Comparison of ENCODE assay signal across 8 cellular contexts in the genomic region with DNA sequence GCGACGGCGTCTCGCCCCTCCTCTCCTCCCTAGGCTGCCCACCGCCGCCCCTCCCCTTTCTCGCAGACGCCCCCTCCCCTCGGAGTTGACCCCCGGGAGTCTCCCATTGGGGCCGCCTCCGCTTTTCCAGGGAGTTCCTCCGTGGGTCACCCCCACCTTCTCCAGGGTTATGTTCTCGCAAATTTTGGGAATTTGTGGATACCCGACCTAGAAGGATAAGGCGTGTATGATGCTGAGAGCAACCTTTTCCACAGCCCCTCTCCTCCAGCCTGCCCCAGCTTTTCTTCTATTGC. TPM values are rescaled to one million over a fixed set of nuclear protein-coding genes. Genes with fewer than 3 reads are reported as not detected.
DNase-seq lines count a peak whose midpoint lies in the region; ATAC-seq and TF ChIP-seq lines count a peak whose summit lies in the region.

No MANE protein-coding gene starts in this region.

- H2AK5ac ChIP-seq in trophoblast cell (ENCODE audit: low read length), result peak overlapping the region; percentile 64

- H3K18ac ChIP-seq in trophoblast cell (ENCODE audit: low read length), result peak overlapping the region; percentile 93

- H3K4me1 ChIP-seq in ES-I3 (ENCODE audit: insufficient read depth, low read length), result no peaks in the 10 kb centered on the region
- peaks cover 3 to 4% of the 10 kb centered on the region in 2 experiments for H3K4me1 ChIP-seq in trophoblast cell (ENCODE audit: control insufficient read depth in 1 of 2, insufficient read depth in 2 of 2, low read length in 2 of 2)

- peak overlapping the region; percentile 54 for H3K4ac ChIP-seq in trophoblast cell (ENCODE audit: low read depth, low read length)

- no peak overlapping the region for H3K23ac ChIP-seq in trophoblast cell (ENCODE audit: low read length)

- no peaks in the 10 kb centered on the region for H3K27me3 ChIP-seq in trophoblast cell (ENCODE audit: insufficient read depth, low read length)

- no peak for TF ChIP-seq CTCF in fibroblast of villous mesenchyme (IDR thresholded peaks at IDR 0.05; ENCODE audit: insufficient read depth, low read depth, low read length)

- no peaks in the 10 kb centered on the region for H3K27me3 Mint-ChIP-seq in T-helper 17 cell

- H4K91ac ChIP-seq in trophoblast cell (ENCODE audit: low read depth, low read length), result peak overlapping the region; percentile 94

- peaks cover 11% of the 10 kb centered on the region for H3K79me1 ChIP-seq in trophoblast cell (ENCODE audit: low read length)

- H3K4me3 Mint-ChIP-seq in T-helper 17 cell, result peak overlapping the region; percentile 94

- H2AFZ ChIP-seq in trophoblast cell (ENCODE audit: insufficient read depth, low read length, poor library complexity), result peak overlapping the region; percentile 95

- ATAC-seq in T-helper 17 cell (no peak), GM18873 (IDR thresholded peaks at IDR 0.05; ENCODE audit: low FRiP score, unreplicated experiment) (no peak), HG03342 (IDR thresholded peaks at IDR 0.05; ENCODE audit: unreplicated experiment) (no peak)

- H3K36me3 Mint-ChIP-seq in T-helper 17 cell (ENCODE audit: low read depth), result no peaks in the 10 kb centered on the region

- H3K4me2 ChIP-seq in trophoblast cell (ENCODE audit: low read length), result peak overlapping the region; percentile 70

- H3K79me2 ChIP-seq in trophoblast cell (ENCODE audit: control insufficient read depth, insufficient read depth, low read length, poor library complexity), result peaks cover 8% of the 10 kb centered on the region

- peak overlapping the region; percentile 71 for H3K27ac ChIP-seq in trophoblast cell (ENCODE audit: low read depth, low read length)

- peak overlapping the region; percentile 87 for H2BK5ac ChIP-seq in trophoblast cell (ENCODE audit: low read depth, low read length, poor library complexity)

- peak overlapping the region; percentile 99 for H4K8ac ChIP-seq in trophoblast cell (ENCODE audit: low read depth, low read length)

- H3K4me1 Mint-ChIP-seq in T-helper 17 cell, result peaks cover 16% of the 10 kb centered on the region

- H3K36me3 ChIP-seq in ES-I3 (ENCODE audit: insufficient read depth, low read length) (no peaks in the 10 kb centered on the region), trophoblast cell (ENCODE audit: control insufficient read depth in 1 of 2, insufficient read depth in 2 of 2, low read length in 2 of 2) (no peaks in the 10 kb centered on the region)

- H3K27ac Mint-ChIP-seq in T-helper 17 cell, result peak overlapping the region; percentile 98

- peak overlapping the region; percentile 60 for H3K9ac ChIP-seq in ES-I3 (ENCODE audit: low read depth, low read length)
- H3K9ac ChIP-seq in trophoblast cell (ENCODE audit: low read length), result peak overlapping the region; percentile 10

- DNase-seq in T-helper 17 cell, result no peak
- DNase-seq in fibroblast of villous mesenchyme (ENCODE audit: low read depth), result no peak
- no peak for DNase-seq in trophoblast cell
- no peak for DNase-seq in NK-92 treated with Interleukin-12 subunit alpha and Interleukin-12 subunit beta, amount 100 ng/mL, for 24 hours (lab: John Stamatoyannopoulos, UW)
- no peak for DNase-seq in epidermal melanocyte (ENCODE audit: insufficient read length, low spot score)

- WGBS in trophoblast cell (ENCODE audit: extremely low coverage, insufficient coverage, insufficient read length), result no CpG with 5 or more reads among the region's 16 CpGs

- peak overlapping the region; percentile 81 for H2BK120ac ChIP-seq in trophoblast cell (ENCODE audit: insufficient read depth, low read length, poor library complexity)

- peak overlapping the region; percentile 58 for H2BK12ac ChIP-seq in trophoblast cell (ENCODE audit: low read length)

- no peaks in the 10 kb centered on the region for H3K9me3 ChIP-seq in ES-I3 (ENCODE audit: control insufficient read depth, insufficient read depth, low read length)
- no peaks in the 10 kb centered on the region for H3K9me3 ChIP-seq in T-helper 17 cell (ENCODE audit: control insufficient read depth, low read length, poor library complexity, severe bottlenecking)
- H3K9me3 ChIP-seq in trophoblast cell (ENCODE audit: insufficient read depth, low read depth, low read length), result no peaks in the 10 kb centered on the region

- peak overlapping the region; percentile 85 for H3K4me3 ChIP-seq in fibroblast of villous mesenchyme (ENCODE audit: low read depth, low read length)
- H3K4me3 ChIP-seq in trophoblast cell (ENCODE audit: low read depth, low read length), result peak overlapping the region; percentile 84

- H3K14ac ChIP-seq in trophoblast cell (ENCODE audit: low read length), result peak overlapping the region; percentile 96

- H4K12ac ChIP-seq in trophoblast cell (ENCODE audit: low read depth, low read length), result peak overlapping the region; percentile 90

RNA-seq across cellular contexts. Expression of gene RCBTB2, which starts 0.3 kb away (rescaled TPM):
- total RNA-seq in T-helper 17 cell (10 to 100 TPM; 12.5 to 13.7 TPM), fibroblast of villous mesenchyme (4.2 and 11.2 TPM in 2 replicates)
- 3.6 and 4.2 TPM in 2 replicates for polyA plus RNA-seq in trophoblast cell (2013)
